ENCODE assay signal across 8 cellular contexts in genomic region chr4:185211035-185211434, GRCh38. TPM values are rescaled to one million over a fixed set of nuclear protein-coding genes. Genes with fewer than 3 reads are reported as not detected.
DNase-seq lines count a peak whose midpoint lies in the region; ATAC-seq, FAIRE-seq and TF ChIP-seq lines count a peak whose summit lies in the region.

No MANE protein-coding gene starts in this region.

- H3K36me3 Mint-ChIP-seq in activated naive CD4-positive, alpha-beta T cell treated with anti-CD3 and anti-CD28 coated beads, Interleukin-2, amount 10 ng/mL, durations not matched to agents 7 days and 5 days, result peaks cover 7% of the 10 kb centered on the region
- no peaks in the 10 kb centered on the region for H3K36me3 Mint-ChIP-seq in astrocyte (ENCODE audit: low read depth, unreplicated experiment)
- H3K36me3 Mint-ChIP-seq in type B pancreatic cell, result no peaks in the 10 kb centered on the region

- H3K4me2 ChIP-seq in astrocyte (ENCODE audit: low read length), result peak overlapping the region; percentile 94

- ATAC-seq in lower lobe of right lung (no peak), HG03108 (IDR thresholded peaks at IDR 0.05; ENCODE audit: unreplicated experiment) (no peak)

- H2AFZ ChIP-seq in astrocyte (ENCODE audit: low read depth, low read length), result peak overlapping the region; percentile 77

- H3K4me1 Mint-ChIP-seq in activated naive CD4-positive, alpha-beta T cell treated with anti-CD3 and anti-CD28 coated beads, Interleukin-2, amount 10 ng/mL, durations not matched to agents 7 days and 5 days, result peaks cover 33% of the 10 kb centered on the region
- H3K4me1 Mint-ChIP-seq in astrocyte (ENCODE audit: low read depth, unreplicated experiment) (peaks cover 20% of the 10 kb centered on the region), type B pancreatic cell (ENCODE audit: unreplicated experiment) (peaks cover 26% of the 10 kb centered on the region)

- peaks cover 60% of the 10 kb centered on the region for H3K79me2 ChIP-seq in astrocyte (ENCODE audit: insufficient read depth, low read length)

- H3K27me3 ChIP-seq in astrocyte (ENCODE audit: insufficient read depth, low read length) (no peaks in the 10 kb centered on the region), lower lobe of right lung (ENCODE audit: low read depth) (no peaks in the 10 kb centered on the region)

- no peaks in the 10 kb centered on the region for H3K9me3 ChIP-seq in astrocyte (ENCODE audit: insufficient read depth, low read depth, low read length)
- H3K9me3 ChIP-seq in lower lobe of right lung, result no peaks in the 10 kb centered on the region

- H3K36me3 ChIP-seq in astrocyte (ENCODE audit: insufficient read depth, low read length), result no peaks in the 10 kb centered on the region
- no peaks in the 10 kb centered on the region for H3K36me3 ChIP-seq in lower lobe of right lung

- intact Hi-C loops in lower lobe of right lung (cut with DNase I), result no loop called here

- peaks cover 14% of the 10 kb centered on the region for H3K4me1 ChIP-seq in astrocyte (ENCODE audit: insufficient read depth, low read length)
- peaks cover 17% of the 10 kb centered on the region for H3K4me1 ChIP-seq in lower lobe of right lung

- peak overlapping the region; percentile 86 for H3K4me3 Mint-ChIP-seq in activated naive CD4-positive, alpha-beta T cell treated with anti-CD3 and anti-CD28 coated beads, Interleukin-2, amount 10 ng/mL, durations not matched to agents 7 days and 5 days
- H3K4me3 Mint-ChIP-seq in astrocyte (ENCODE audit: unreplicated experiment), result peak overlapping the region; percentile 98
- peak overlapping the region; percentile 97 for H3K4me3 Mint-ChIP-seq in type B pancreatic cell

- peaks cover 19% of the 10 kb centered on the region for H3K27me3 Mint-ChIP-seq in activated naive CD4-positive, alpha-beta T cell treated with anti-CD3 and anti-CD28 coated beads, Interleukin-2, amount 10 ng/mL, durations not matched to agents 7 days and 5 days
- no peaks in the 10 kb centered on the region for H3K27me3 Mint-ChIP-seq in astrocyte (ENCODE audit: low read depth, unreplicated experiment)
- peaks cover 26% of the 10 kb centered on the region for H3K27me3 Mint-ChIP-seq in type B pancreatic cell

- CTCF ChIA-PET in activated naive CD4-positive, alpha-beta T cell treated with anti-CD3 and anti-CD28 coated beads, Interleukin-2, amount 10 ng/mL, durations not matched to agents 7 days and 5 days (lab: Charles Lee), result no interaction called here

- peak overlapping the region; percentile 89 for H3K9ac ChIP-seq in astrocyte (ENCODE audit: low read length)

- no peak for FAIRE-seq in astrocyte (lab: Jason Lieb, UNC)

- H4K20me1 ChIP-seq in astrocyte (ENCODE audit: insufficient read depth, low read length), result peaks cover 23% of the 10 kb centered on the region

- no peak for DNase-seq in activated naive CD4-positive, alpha-beta T cell treated with anti-CD3 and anti-CD28 coated beads, Interleukin-2, amount 10 ng/mL, durations not matched to agents 7 days and 5 days
- no peak for DNase-seq in activated naive CD4-positive, alpha-beta T cell treated with Interleukin-2 at 50 U/mL for 16 hours
- DNase-seq in astrocyte (ENCODE audit: low read depth), result no peak
- no peak for DNase-seq in lower lobe of right lung
- DNase-seq in type B pancreatic cell (ENCODE audit: extremely low spot score, unreplicated experiment), result no peak
- DNase-seq in islet precursor cell, result no peak
- no peak for DNase-seq in NCI-H1092 (lab: John Stamatoyannopoulos, UW)

- H3K4me3 ChIP-seq in astrocyte (ENCODE audit: insufficient read depth, low read depth, low read length) (peak overlapping the region; percentile 86), lower lobe of right lung (peak overlapping the region; percentile 63)

- no peaks in the 10 kb centered on the region for H3K9me3 Mint-ChIP-seq in activated naive CD4-positive, alpha-beta T cell treated with anti-CD3 and anti-CD28 coated beads, Interleukin-2, amount 10 ng/mL, durations not matched to agents 7 days and 5 days
- no peaks in the 10 kb centered on the region for H3K9me3 Mint-ChIP-seq in astrocyte (ENCODE audit: unreplicated experiment)
- H3K9me3 Mint-ChIP-seq in type B pancreatic cell, result no peaks in the 10 kb centered on the region

- peak overlapping the region; percentile 83 for H3K27ac ChIP-seq in astrocyte (ENCODE audit: low read depth, low read length)
- H3K27ac ChIP-seq in lower lobe of right lung, result peak overlapping the region; percentile 86

- peak overlapping the region; percentile 82 for H3K27ac Mint-ChIP-seq in activated naive CD4-positive, alpha-beta T cell treated with anti-CD3 and anti-CD28 coated beads, Interleukin-2, amount 10 ng/mL, durations not matched to agents 7 days and 5 days
- H3K27ac Mint-ChIP-seq in astrocyte (ENCODE audit: unreplicated experiment), result peak overlapping the region; percentile 92
- peak overlapping the region; percentile 54 for H3K27ac Mint-ChIP-seq in type B pancreatic cell

- TF ChIP-seq CTCF in astrocyte (IDR thresholded peaks at IDR 0.05; ENCODE audit: insufficient read depth, low read depth, low read length), result no peak
- no peak for TF ChIP-seq CTCF in lower lobe of right lung (IDR thresholded peaks at IDR 0.05)
- TF ChIP-seq CTCF in type B pancreatic cell (conservative IDR thresholded peaks at IDR 0.05), result no peak

RNA-seq across cellular contexts. Expression of gene SNX25, which starts 1.6 kb away (rescaled TPM):
- 29.2 and 29.5 TPM in 2 replicates for total RNA-seq in astrocyte
- 74.7 TPM for total RNA-seq in lower lobe of right lung
- total RNA-seq in type B pancreatic cell (ENCODE audit: low replicate concordance), result 9.4 and 11.2 TPM in 2 replicates

RNA-seq across cellular contexts. Expression of gene CFAP97, which starts 7.2 kb away (rescaled TPM):
- 22.1 and 22.7 TPM in 2 replicates for total RNA-seq in astrocyte
- 29.4 TPM for total RNA-seq in lower lobe of right lung
- 13.8 and 21.6 TPM in 2 replicates for total RNA-seq in type B pancreatic cell (ENCODE audit: low replicate concordance)
